ENCODE assay signal across 8 cellular contexts in the genomic region with DNA sequence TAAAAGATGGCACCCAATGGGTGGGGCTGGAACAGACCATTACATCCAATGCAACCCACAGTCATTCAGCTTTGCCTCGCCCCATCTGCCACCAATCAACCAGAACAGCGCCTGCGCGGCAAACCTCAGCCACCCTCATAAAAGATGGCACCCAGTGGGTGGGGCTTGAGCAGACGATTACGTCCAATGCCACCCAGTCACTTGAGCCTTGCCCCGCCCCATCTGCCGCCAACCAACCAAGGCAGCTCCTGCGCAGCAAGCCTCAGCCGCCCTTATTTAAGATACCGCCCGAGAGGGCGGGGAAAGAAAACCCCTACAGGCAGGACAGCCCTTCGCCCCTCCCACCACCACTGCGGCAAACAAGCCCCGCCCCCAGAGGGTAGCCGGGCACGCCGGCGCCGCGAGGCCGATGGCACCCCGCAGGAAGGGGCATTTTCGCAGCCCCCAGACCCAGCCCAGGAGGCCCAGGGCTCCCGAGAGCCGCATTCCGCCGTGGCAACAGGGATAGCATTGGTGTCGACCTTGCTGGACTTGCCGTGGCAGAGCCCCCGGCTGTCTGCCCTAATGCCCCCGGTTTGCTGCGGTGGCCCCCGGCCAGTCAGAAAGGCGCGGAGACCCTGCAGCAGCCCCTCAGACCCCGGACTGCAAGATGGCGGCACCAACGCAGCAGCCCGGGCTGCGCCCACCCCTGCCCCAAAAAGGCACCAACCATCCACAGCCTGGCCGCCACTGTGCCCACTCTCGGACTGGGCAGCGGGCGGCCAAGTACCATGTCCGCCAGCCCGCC. TPM values are rescaled to one million over a fixed set of nuclear protein-coding genes. Genes with fewer than 3 reads are reported as not detected.
A peak's percentile ranks its signal among the peaks of the same experiment; 100 is the strongest.
DNase-seq lines count a peak whose midpoint lies in the region; ATAC-seq and TF ChIP-seq lines count a peak whose summit lies in the region.

No MANE protein-coding gene starts in this region.

- H3K27me3 ChIP-seq in naive thymus-derived CD4-positive, alpha-beta T cell (ENCODE audit: control insufficient read depth in 2 of 2, insufficient read depth in 2 of 2, low read length in 2 of 2), result no peaks in the 10 kb centered on the region

- no peaks in the 10 kb centered on the region for H3K4me1 ChIP-seq in naive thymus-derived CD4-positive, alpha-beta T cell (ENCODE audit: control insufficient read depth in 2 of 2, insufficient read depth in 2 of 2, low read length in 2 of 2)

- H3K4me3 Mint-ChIP-seq in naive thymus-derived CD4-positive, alpha-beta T cell, result peak overlapping the region in 4 of 10 donors; percentile 9 to 35 (median 12)
- no peak overlapping the region for H3K4me3 Mint-ChIP-seq in activated CD4-positive, alpha-beta memory T cell treated with anti-CD3 and anti-CD28 coated beads, Interleukin-2, amount 10 ng/mL, durations not matched to agents 7 days and 5 days

- no peaks in the 10 kb centered on the region for H3K36me3 ChIP-seq in naive thymus-derived CD4-positive, alpha-beta T cell (ENCODE audit: control insufficient read depth in 2 of 3, insufficient read depth in 3 of 3, low read length in 3 of 3)

- H3K27ac Mint-ChIP-seq in naive thymus-derived CD4-positive, alpha-beta T cell, result peak overlapping the region in 1 of 9 donors; percentile 45
- no peak overlapping the region for H3K27ac Mint-ChIP-seq in activated CD4-positive, alpha-beta memory T cell treated with anti-CD3 and anti-CD28 coated beads, Interleukin-2, amount 10 ng/mL, durations not matched to agents 7 days and 5 days

- H3K27ac ChIP-seq in naive thymus-derived CD4-positive, alpha-beta T cell (ENCODE audit: low read depth, low read length), result no peak overlapping the region
- H3K27ac ChIP-seq in RWPE1, result no peak overlapping the region

- CTCF ChIA-PET in naive thymus-derived CD4-positive, alpha-beta T cell (lab: Charles Lee), result no interaction called here
- CTCF ChIA-PET in RWPE1 (lab: Yijun Ruan, JAX), result no interaction called here
- CTCF ChIA-PET in activated CD4-positive, alpha-beta memory T cell treated with anti-CD3 and anti-CD28 coated beads, Interleukin-2, amount 10 ng/mL, durations not matched to agents 7 days and 5 days (lab: Charles Lee), result interaction anchor here (0.7 kb wide), 1 partner anchor 263 kb away, joined by 3 read pairs; no protein-coding TSS in a partner anchor

- no peak for TF ChIP-seq CTCF in RWPE1 (conservative IDR thresholded peaks at IDR 0.05; ENCODE audit: low read depth)

- H3K4me3 ChIP-seq in naive thymus-derived CD4-positive, alpha-beta T cell (ENCODE audit: low read length), result no peak overlapping the region

- H3K9me3 Mint-ChIP-seq in naive thymus-derived CD4-positive, alpha-beta T cell, result peaks cover 22 to 53% (median 35%) of the 10 kb centered on the region in 11 donors
- H3K9me3 Mint-ChIP-seq in activated CD4-positive, alpha-beta memory T cell treated with anti-CD3 and anti-CD28 coated beads, Interleukin-2, amount 10 ng/mL, durations not matched to agents 7 days and 5 days, result peaks cover 46% of the 10 kb centered on the region

- ATAC-seq in naive thymus-derived CD4-positive, alpha-beta T cell, result peak; percentile 56
- no peak for ATAC-seq in HG02970 (IDR thresholded peaks at IDR 0.05; ENCODE audit: low FRiP score, unreplicated experiment)

- peaks cover 2 to 34% (median 25%) of the 10 kb centered on the region in 5 donors for H3K27me3 Mint-ChIP-seq in naive thymus-derived CD4-positive, alpha-beta T cell
- H3K27me3 Mint-ChIP-seq in activated CD4-positive, alpha-beta memory T cell treated with anti-CD3 and anti-CD28 coated beads, Interleukin-2, amount 10 ng/mL, durations not matched to agents 7 days and 5 days, result peaks cover 2% of the 10 kb centered on the region

- peaks cover 0 to 5% (median 0%) of the 10 kb centered on the region in 7 donors for H3K4me1 Mint-ChIP-seq in naive thymus-derived CD4-positive, alpha-beta T cell
- H3K4me1 Mint-ChIP-seq in activated CD4-positive, alpha-beta memory T cell treated with anti-CD3 and anti-CD28 coated beads, Interleukin-2, amount 10 ng/mL, durations not matched to agents 7 days and 5 days, result peaks cover 2% of the 10 kb centered on the region

- H3K36me3 Mint-ChIP-seq in naive thymus-derived CD4-positive, alpha-beta T cell, result peaks cover 2 to 30% (median 17%) of the 10 kb centered on the region in 5 donors
- peaks cover 19% of the 10 kb centered on the region for H3K36me3 Mint-ChIP-seq in activated CD4-positive, alpha-beta memory T cell treated with anti-CD3 and anti-CD28 coated beads, Interleukin-2, amount 10 ng/mL, durations not matched to agents 7 days and 5 days (ENCODE audit: low read depth)

- DNase-seq in AG08396 (ENCODE audit: low spot score) (peak; percentile 43), OCI-M2 (lab: John Stamatoyannopoulos, UW; ENCODE audit: unreplicated experiment) (peak; percentile 97), fibroblast of gingiva (ENCODE audit: low read depth) (peak; percentile 13), NCI-H2081 (lab: John Stamatoyannopoulos, UW) (no peak), RWPE1 (ENCODE audit: low spot score) (no peak)
- DNase-seq in naive thymus-derived CD4-positive, alpha-beta T cell, result no peak
- no peak for DNase-seq in activated CD4-positive, alpha-beta memory T cell treated with anti-CD3 and anti-CD28 coated beads, Interleukin-2, amount 10 ng/mL, durations not matched to agents 7 days and 5 days

- intact Hi-C loops in naive thymus-derived CD4-positive, alpha-beta T cell (cut with micrococcal nuclease), result no loop called here

- peaks cover 0 to 58% (median 7%) of the 10 kb centered on the region in 3 experiments for H3K9me3 ChIP-seq in naive thymus-derived CD4-positive, alpha-beta T cell (ENCODE audit: control insufficient read depth in 2 of 3, low read length in 3 of 3)

- POLR2A ChIA-PET in naive thymus-derived CD4-positive, alpha-beta T cell (lab: Charles Lee), result no interaction called here
- POLR2A ChIA-PET in RWPE1 (lab: Yijun Ruan, JAX; ENCODE audit: low non-redundant PET), result no interaction called here
- POLR2A ChIA-PET in activated CD4-positive, alpha-beta memory T cell treated with anti-CD3 and anti-CD28 coated beads, Interleukin-2, amount 10 ng/mL, durations not matched to agents 7 days and 5 days (lab: Charles Lee), result no interaction called here

RNA-seq across cellular contexts. Expression of gene PEG3, which starts 0.7 kb away (rescaled TPM):
- total RNA-seq in naive thymus-derived CD4-positive, alpha-beta T cell, result under 1 TPM in 1 of 5 experiments, not detected in 4; 0.15 TPM
- polyA plus RNA-seq in naive thymus-derived CD4-positive, alpha-beta T cell, result not detected
- not detected for total RNA-seq in activated CD4-positive, alpha-beta memory T cell treated with anti-CD3 and anti-CD28 coated beads, Interleukin-2, amount 10 ng/mL, durations not matched to agents 7 days and 5 days

RNA-seq across cellular contexts. Expression of gene ZIM2, which starts 0.7 kb away (rescaled TPM):
- total RNA-seq in naive thymus-derived CD4-positive, alpha-beta T cell, result not detected
- not detected for polyA plus RNA-seq in naive thymus-derived CD4-positive, alpha-beta T cell
- total RNA-seq in activated CD4-positive, alpha-beta memory T cell treated with anti-CD3 and anti-CD28 coated beads, Interleukin-2, amount 10 ng/mL, durations not matched to agents 7 days and 5 days, result not detected

Comparison
In these comparisons a context has a peak if more than half of its experiments do, and no peak if none do; other contexts are left out.
1. DNase-seq: peak in AG08396 (single experiment), OCI-M2 (single experiment) and fibroblast of gingiva (single experiment); none in naive thymus-derived CD4-positive, alpha-beta T cell (0 of 9), NCI-H2081 (0 of 2), RWPE1 (single experiment) and activated CD4-positive, alpha-beta memory T cell treated with anti-CD3 and anti-CD28 coated beads, Interleukin-2, amount 10 ng/mL, durations not matched to agents 7 days and 5 days (single experiment).